Comparison of ENCODE assay signal across 1 cellular context in genomic region chr13:73334459-73334858, GRCh38.
TF ChIP-seq lines count a peak whose summit lies in the region.

No MANE protein-coding gene starts in this region.

TF ChIP-seq in HCT116, 20 proteins besides CTCF, POLR2A, EP300 and RAD21 (continued from another document):
- TF ChIP-seq ZBTB33 (IDR thresholded peaks at IDR 0.05; ENCODE audit: extremely low read depth, insufficient replicate concordance, low read length): no peak
- no peak for TF ChIP-seq ATF3 (IDR thresholded peaks at IDR 0.05)
